In the genomic region with DNA sequence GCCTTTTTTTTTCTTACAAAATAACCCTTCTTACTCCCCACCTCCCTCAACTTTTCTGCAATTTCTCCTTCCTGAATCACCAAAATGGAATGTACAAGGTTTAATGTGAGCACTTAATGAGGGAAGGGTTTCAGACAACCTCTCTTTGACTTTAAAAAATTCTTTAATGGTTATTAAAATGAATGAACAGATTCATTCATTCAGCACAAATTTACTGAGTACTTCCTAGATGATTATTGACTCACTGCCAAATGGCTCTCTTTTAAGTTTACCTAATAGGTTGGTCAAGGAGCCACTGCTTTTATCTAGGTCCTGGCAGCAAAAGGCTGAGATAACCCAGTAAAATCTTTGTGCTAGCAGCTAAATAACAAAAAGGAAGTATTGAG, we compare ENCODE assay signal across 8 cellular contexts. TPM values are rescaled to one million over a fixed set of nuclear protein-coding genes. Genes with fewer than 3 reads are reported as not detected.
DNase-seq lines count a peak whose midpoint lies in the region; ATAC-seq and TF ChIP-seq lines count a peak whose summit lies in the region.

No MANE protein-coding gene starts in this region.

- peaks cover 6% of the 10 kb centered on the region for H3K27me3 ChIP-seq in NT2/D1 (ENCODE audit: insufficient read depth, insufficient read length)
- H3K27me3 ChIP-seq in psoas muscle (ENCODE audit: insufficient read depth in 3 of 3, low read length in 2 of 3), result no peaks in the 10 kb centered on the region

- DNase-seq in DMS153 (lab: John Stamatoyannopoulos, UW) (peak; percentile 4), DMS153 treated with DMSO at 0.1 percent for 48 hours (lab: John Stamatoyannopoulos, UW; ENCODE audit: unreplicated experiment) (no peak), NT2/D1 (ENCODE audit: low read depth, low spot score) (no peak), fibroblast of pulmonary artery (ENCODE audit: low read depth) (peak; percentile 11), psoas muscle (no peak), DMS 273 treated with DMSO at 0.1 percent for 48 hours (lab: John Stamatoyannopoulos, UW) (no peak), NCI-H2171 (lab: John Stamatoyannopoulos, UW) (no peak)

- H3K36me3 ChIP-seq in NT2/D1 (ENCODE audit: insufficient read depth, insufficient read length, low read length), result peaks cover 23% of the 10 kb centered on the region
- H3K36me3 ChIP-seq in psoas muscle (ENCODE audit: insufficient read depth in 1 of 2, low read depth in 1 of 2), result peaks cover 0 to 25% of the 10 kb centered on the region in 2 donors

- H3K9me3 ChIP-seq in NT2/D1 (ENCODE audit: insufficient read depth, low read length) (no peaks in the 10 kb centered on the region), psoas muscle (no peaks in the 10 kb centered on the region)

- ATAC-seq in psoas muscle (no peak), HG02623 (IDR thresholded peaks at IDR 0.05; ENCODE audit: unreplicated experiment) (no peak)

- H3K27ac ChIP-seq in psoas muscle, result no peak overlapping the region

- intact Hi-C loops in psoas muscle (cut with DNase I), result loop anchor here in 1 of 2 donors (5.0 kb wide), 1 partner anchor 278 kb away; no protein-coding TSS in a partner anchor

- H3K4me3 ChIP-seq in NT2/D1 (ENCODE audit: insufficient read length, low read depth), result peak overlapping the region; percentile 73
- H3K4me3 ChIP-seq in fibroblast of pulmonary artery (replicated peaks; ENCODE audit: low read depth, low read length), result no peak overlapping the region
- H3K4me3 ChIP-seq in psoas muscle, result peak overlapping the region; percentile 76

- H3K9ac ChIP-seq in NT2/D1 (ENCODE audit: insufficient read length, low read depth), result peak overlapping the region; percentile 32

- H3K4me1 ChIP-seq in NT2/D1 (ENCODE audit: insufficient read depth, insufficient read length) (no peaks in the 10 kb centered on the region), psoas muscle (no peaks in the 10 kb centered on the region)

- TF ChIP-seq CTCF in fibroblast of pulmonary artery (IDR thresholded peaks at IDR 0.05; ENCODE audit: low read length, missing control alignments), result no peak
- no peak for TF ChIP-seq CTCF in psoas muscle (IDR thresholded peaks at IDR 0.05)

RNA-seq across cellular contexts. Expression of gene AADAT, which starts 0.9 kb away (rescaled TPM):
- total RNA-seq in psoas muscle, result 1 to 10 TPM in 3 of 4 donors, under 1 TPM in 1; 0.58 to 1.6 (median 1.3) TPM
- 1 to 10 TPM in 1 of 3 donors, under 1 TPM in 2; 0.92 to 1.1 (median 0.96) TPM for polyA plus RNA-seq in psoas muscle

Comparison
In these comparisons a context has a peak if more than half of its experiments do, and no peak if none do; other contexts are left out.
1. DNase-seq: peak in DMS153 (single experiment) and fibroblast of pulmonary artery (single experiment); none in DMS153 treated with DMSO at 0.1 percent for 48 hours (single experiment), NT2/D1 (single experiment), psoas muscle (0 of 2), DMS 273 treated with DMSO at 0.1 percent for 48 hours (single experiment) and NCI-H2171 (single experiment).